8 cellular contexts compared by ENCODE assay signal in genomic region chr2:130355578-130356431, GRCh38. TPM values are rescaled to one million over a fixed set of nuclear protein-coding genes. Genes with fewer than 3 reads are reported as not detected.
A peak's percentile ranks its signal among the peaks of the same experiment; 100 is the strongest.
DNase-seq lines count a peak whose midpoint lies in the region; ATAC-seq and TF ChIP-seq lines count a peak whose summit lies in the region.

PTPN18 (plus strand) TSS chr2:130356056; CDS start chr2:130356108, 52 bp downstream.

- H2AFZ ChIP-seq in mesenchymal stem cell (ENCODE audit: low read depth, low read length) = peak within 1 kb of the TSS; percentile 93

- under 1% methylated on average over 81 of the region's 107 CpGs for WGBS in mesenchymal stem cell

- H3K27ac Mint-ChIP-seq in CD8-positive, alpha-beta T cell = no peak within 1 kb of the TSS
- H3K27ac Mint-ChIP-seq in activated CD8-positive, alpha-beta T cell treated with anti-CD3 and anti-CD28 coated beads for 36 hours = peak within 1 kb of the TSS; percentile 13

- peak; percentile 87 for ATAC-seq in CD8-positive, alpha-beta T cell
- peak; percentile 86 for ATAC-seq in HG03342 (IDR thresholded peaks at IDR 0.05; ENCODE audit: unreplicated experiment)
- ATAC-seq in activated CD8-positive, alpha-beta T cell treated with anti-CD3 and anti-CD28 coated beads for 36 hours = peak; percentile 93

- CTCF ChIA-PET in CD8-positive, alpha-beta T cell (lab: Charles Lee) = interaction anchor here (1.0 to 2.0 kb wide), 4 partner anchors 11 to 175 kb away, joined by 3 to 5 read pairs (median 4); no protein-coding TSS in a partner anchor
- CTCF ChIA-PET in activated CD8-positive, alpha-beta T cell treated with anti-CD3 and anti-CD28 coated beads for 36 hours (lab: Charles Lee) = interaction anchor here (0.8 to 2.9 kb wide), 3 partner anchors 14 to 22 kb away, joined by 3 to 10 read pairs (median 4); no protein-coding TSS in a partner anchor

- H3K9me3 ChIP-seq in CD8-positive, alpha-beta T cell (ENCODE audit: low read length) = no peaks in the 10 kb centered on the region
- H3K9me3 ChIP-seq in endocrine pancreas (ENCODE audit: control insufficient read depth, low read length) (no peaks in the 10 kb centered on the region), mesenchymal stem cell (ENCODE audit: control insufficient read depth, low read length) (no peaks in the 10 kb centered on the region)

- H4K8ac ChIP-seq in mesenchymal stem cell (ENCODE audit: low read length) = peak within 1 kb of the TSS; percentile 82

- peak within 1 kb of the TSS; percentile 85 for H3K4me3 Mint-ChIP-seq in CD8-positive, alpha-beta T cell
- peak within 1 kb of the TSS; percentile 73 for H3K4me3 Mint-ChIP-seq in activated CD8-positive, alpha-beta T cell treated with anti-CD3 and anti-CD28 coated beads for 36 hours

- H2BK5ac ChIP-seq in mesenchymal stem cell (ENCODE audit: low read depth, low read length, poor library complexity, severe bottlenecking) = no peak within 1 kb of the TSS

- H3K18ac ChIP-seq in mesenchymal stem cell (ENCODE audit: low read depth in 1 of 2, low read length in 2 of 2) = peak within 1 kb of the TSS; percentile 76 to 83

- H3K9me3 Mint-ChIP-seq in CD8-positive, alpha-beta T cell = no peaks in the 10 kb centered on the region
- H3K9me3 Mint-ChIP-seq in activated CD8-positive, alpha-beta T cell treated with anti-CD3 and anti-CD28 coated beads for 36 hours = no peaks in the 10 kb centered on the region

- POLR2A ChIA-PET in CD8-positive, alpha-beta T cell (lab: Charles Lee) = interaction anchor here (1.7 to 4.6 kb wide), 2 partner anchors 13 to 39 kb away, joined by 4 to 31 read pairs; partner anchors contain the start of gene IMP4
- POLR2A ChIA-PET in activated CD8-positive, alpha-beta T cell treated with anti-CD3 and anti-CD28 coated beads for 36 hours (lab: Charles Lee) = interaction anchor here (0.9 to 5.8 kb wide), 4 partner anchors 13 to 35 kb away, joined by 3 to 65 read pairs (median 4); partner anchors contain the start of gene IMP4

- peak within 1 kb of the TSS in 1 of 2 experiments; percentile 93 for H3K14ac ChIP-seq in mesenchymal stem cell (ENCODE audit: low read length in 2 of 2)

- peak within 1 kb of the TSS; percentile 97 for H3K4me2 ChIP-seq in mesenchymal stem cell (ENCODE audit: low read length, poor library complexity, severe bottlenecking)

- peak within 1 kb of the TSS in 1 of 2 experiments; percentile 10 for H3K23ac ChIP-seq in mesenchymal stem cell (ENCODE audit: low read length in 2 of 2)

- H3K27me3 ChIP-seq in CD8-positive, alpha-beta T cell (ENCODE audit: insufficient read depth, low read length) = no peaks in the 10 kb centered on the region
- H3K27me3 ChIP-seq in endocrine pancreas (ENCODE audit: control insufficient read depth, insufficient read depth, low read length) (no peaks in the 10 kb centered on the region), mesenchymal stem cell (ENCODE audit: control insufficient read depth in 1 of 2, insufficient read depth in 1 of 2, low read length in 2 of 2) (no peaks in the 10 kb centered on the region)

- H3K4me1 ChIP-seq in CD8-positive, alpha-beta T cell (ENCODE audit: insufficient read depth, low read length) = peaks cover 10% of the 10 kb centered on the region
- H3K4me1 ChIP-seq in endocrine pancreas (ENCODE audit: control insufficient read depth, insufficient read depth, low read length) (no peaks in the 10 kb centered on the region), mesenchymal stem cell (ENCODE audit: control insufficient read depth, insufficient read depth, low read depth, low read length) (peaks cover 12% of the 10 kb centered on the region)

- no peaks in the 10 kb centered on the region for H3K27me3 Mint-ChIP-seq in CD8-positive, alpha-beta T cell (ENCODE audit: low read depth)
- no peaks in the 10 kb centered on the region for H3K27me3 Mint-ChIP-seq in activated CD8-positive, alpha-beta T cell treated with anti-CD3 and anti-CD28 coated beads for 36 hours

- H4K91ac ChIP-seq in mesenchymal stem cell (ENCODE audit: low read length) = peak within 1 kb of the TSS; percentile 35

- TF ChIP-seq CTCF in CD8-positive, alpha-beta T cell (IDR thresholded peaks at IDR 0.05) = peak; percentile 29
- TF ChIP-seq CTCF in activated CD8-positive, alpha-beta T cell treated with anti-CD3 and anti-CD28 coated beads for 36 hours (IDR thresholded peaks at IDR 0.05) = peak; percentile 51

- intact Hi-C loops in CD8-positive, alpha-beta T cell (cut with DNase I, micrococcal nuclease) = loop anchor here (1.0 to 5.0 kb wide), 4 partner anchors 13 to 479 kb away; partner anchors contain the start of gene IMP4 (in 1 of the 2)
- intact Hi-C loops in activated CD8-positive, alpha-beta T cell treated with anti-CD3 and anti-CD28 coated beads for 36 hours (cut with micrococcal nuclease) = no loop called here

- no peaks in the 10 kb centered on the region for H3K36me3 ChIP-seq in CD8-positive, alpha-beta T cell (ENCODE audit: insufficient read depth, low read length)
- H3K36me3 ChIP-seq in endocrine pancreas (ENCODE audit: control insufficient read depth, insufficient read depth, low read length) = no peaks in the 10 kb centered on the region
- no peaks in the 10 kb centered on the region for H3K36me3 ChIP-seq in mesenchymal stem cell (ENCODE audit: control insufficient read depth in 1 of 2, insufficient read depth in 2 of 2, low read depth in 1 of 2, low read length in 2 of 2)

- H2BK120ac ChIP-seq in mesenchymal stem cell (ENCODE audit: low read depth, low read length) = peak within 1 kb of the TSS; percentile 83

- no peak within 1 kb of the TSS for H2BK12ac ChIP-seq in mesenchymal stem cell (ENCODE audit: low read length in 2 of 2)

- peak within 1 kb of the TSS; percentile 76 for H3K9ac ChIP-seq in endocrine pancreas (ENCODE audit: control insufficient read depth, insufficient read depth, low read length)
- H3K9ac ChIP-seq in mesenchymal stem cell (ENCODE audit: low read length) = peak within 1 kb of the TSS; percentile 77

- H2BK15ac ChIP-seq in mesenchymal stem cell (ENCODE audit: low read depth, poor library complexity, severe bottlenecking) = no peak within 1 kb of the TSS

- peak within 1 kb of the TSS in 1 of 2 experiments; percentile 40 for H3K4ac ChIP-seq in mesenchymal stem cell (ENCODE audit: low read depth in 1 of 2, low read length in 2 of 2)

- H3K79me1 ChIP-seq in mesenchymal stem cell (replicated peaks; ENCODE audit: low read length, poor library complexity, severe bottlenecking) = peaks cover 15% of the 10 kb centered on the region

- peak within 1 kb of the TSS; percentile 63 for H3K4me3 ChIP-seq in CD8-positive, alpha-beta T cell (ENCODE audit: low read depth, low read length)
- peak within 1 kb of the TSS; percentile 35 for H3K4me3 ChIP-seq in endocrine pancreas (ENCODE audit: control insufficient read depth, insufficient read depth, low read length)
- H3K4me3 ChIP-seq in mesenchymal stem cell (ENCODE audit: insufficient read depth in 1 of 2, low read depth in 1 of 2, low read length in 2 of 2) = peak within 1 kb of the TSS; percentile 74 to 84

- no peak within 1 kb of the TSS for H3K27ac ChIP-seq in CD8-positive, alpha-beta T cell (ENCODE audit: low read depth, low read length)
- H3K27ac ChIP-seq in mesenchymal stem cell (ENCODE audit: low read length, poor library complexity, severe bottlenecking) = no peak within 1 kb of the TSS

- H3K36me3 Mint-ChIP-seq in CD8-positive, alpha-beta T cell = no peaks in the 10 kb centered on the region
- no peaks in the 10 kb centered on the region for H3K36me3 Mint-ChIP-seq in activated CD8-positive, alpha-beta T cell treated with anti-CD3 and anti-CD28 coated beads for 36 hours (ENCODE audit: low read depth)

- H2AK5ac ChIP-seq in mesenchymal stem cell (ENCODE audit: low read length, severe bottlenecking) = no peak within 1 kb of the TSS

- H3K4me1 Mint-ChIP-seq in CD8-positive, alpha-beta T cell (ENCODE audit: low read depth) = peaks cover 12% of the 10 kb centered on the region
- H3K4me1 Mint-ChIP-seq in activated CD8-positive, alpha-beta T cell treated with anti-CD3 and anti-CD28 coated beads for 36 hours (ENCODE audit: low read depth) = peaks cover 9% of the 10 kb centered on the region

- DNase-seq in CD8-positive, alpha-beta T cell = peak in 6 of 7 experiments; percentile 44 to 72 (median 50)
- DNase-seq in GM19238 (ENCODE audit: insufficient read length, low spot score) (peak; percentile 62), NCI-H774 (lab: John Stamatoyannopoulos, UW) (peak; percentile 81), mesenchymal stem cell (peak; percentile 90)
- peak; percentile 66 for DNase-seq in activated CD8-positive, alpha-beta T cell treated with anti-CD3 and anti-CD28 coated beads for 36 hours
- peak; percentile 75 for DNase-seq in stimulated activated CD8-positive, alpha-beta memory T cell treated with anti-CD3 and anti-CD28 coated beads, Interleukin-4, amount 100 ng/mL, for 48 hours

RNA-seq across cellular contexts. Expression of gene PTPN18, which starts in this region (rescaled TPM):
- 10 to 100 TPM; 18.1 to 20.6 TPM for total RNA-seq in CD8-positive, alpha-beta T cell
- 10 to 100 TPM; 32.9 to 35.4 TPM for total RNA-seq in activated CD8-positive, alpha-beta T cell treated with anti-CD3 and anti-CD28 coated beads for 36 hours
- polyA plus RNA-seq in mesenchymal stem cell (2013, experiment 1 of 2) = 17.3 TPM
- 17.3 TPM for polyA plus RNA-seq in mesenchymal stem cell (2013, experiment 2 of 2)
